ENCODE assay signal across 9 cellular contexts in genomic region chrX:24082446-24082845, GRCh38. TPM values are rescaled to one million over a fixed set of nuclear protein-coding genes. Genes with fewer than 3 reads are reported as not detected.
DNase-seq lines count a peak whose midpoint lies in the region; FAIRE-seq and TF ChIP-seq lines count a peak whose summit lies in the region.
"Had no signal": no experiment of that assay in that cellular context is flagged by ENCODE, and none has a peak within 500 bp of the region (broad histone marks: within the 10 kb centered on the region; RNA-seq: fewer than 3 reads in every experiment).

No MANE protein-coding gene starts in this region.

- no peaks in the 10 kb centered on the region for H3K9me3 ChIP-seq in HEK293 (ENCODE audit: control insufficient read depth, insufficient read depth, low read depth, low read length)
- H3K9me3 ChIP-seq in SK-N-MC (ENCODE audit: low read depth, low read length) = no peaks in the 10 kb centered on the region
- no peaks in the 10 kb centered on the region for H3K9me3 ChIP-seq in ascending aorta
- H3K9me3 ChIP-seq: BLaER1 treated with 17β-estradiol and CSF1 and Interleukin-3, amounts not matched to agents 10 nM and 100 nM had no signal

- POLR2A ChIA-PET in HEK293 (lab: Yijun Ruan, JAX) = interaction anchor here (0.6 to 1.3 kb wide), 5 partner anchors 55 to 166 kb away, joined by 3 to 5 read pairs (median 4); partner anchors contain the start of gene ZFX

- H3K4me1 ChIP-seq in ACC112 (ENCODE audit: control insufficient read depth, insufficient read depth, low read length, unreplicated experiment) = peaks cover 20% of the 10 kb centered on the region
- no peaks in the 10 kb centered on the region for H3K4me1 ChIP-seq in HEK293 (ENCODE audit: control insufficient read depth, insufficient read depth, low read length)
- H3K4me1 ChIP-seq in ascending aorta = no peaks in the 10 kb centered on the region

- no peak overlapping the region for H3K9ac ChIP-seq in SK-N-MC (ENCODE audit: insufficient read length)
- H3K9ac ChIP-seq: BLaER1 treated with 17β-estradiol and CSF1 and Interleukin-3, amounts not matched to agents 10 nM and 100 nM had no signal

- intact Hi-C loops in ascending aorta (cut with DNase I) = loop anchor here (2.0 to 10.0 kb wide), 2 partner anchors 160 to 1062 kb away; no protein-coding TSS in a partner anchor

- DNase-seq in SK-N-MC (ENCODE audit: low read depth, low spot score) = no peak
- DNase-seq in ascending aorta (ENCODE audit: low spot score in 2 of 2) = no peak
- no peak for DNase-seq in stimulated activated CD4-positive, alpha-beta T cell treated with anti-CD3 and anti-CD28 coated beads, Interleukin-4, amount 100 ng/mL, for 4 hours
- no peak for DNase-seq in midbrain (lab: John Stamatoyannopoulos, UW)

- TF ChIP-seq CTCF in HEK293 (tag by site-specific recombination; IDR thresholded peaks at IDR 0.05) (no peak), ascending aorta (IDR thresholded peaks at IDR 0.05) (no peak)

- H3K36me3 ChIP-seq in ACC112 (ENCODE audit: insufficient read depth, low read length) (peaks cover 8% of the 10 kb centered on the region), HEK293 (ENCODE audit: control insufficient read depth in 2 of 2, insufficient read depth in 1 of 2, low read length in 2 of 2) (peaks cover 6 to 13% of the 10 kb centered on the region in 2 experiments), SK-N-MC (ENCODE audit: insufficient read depth, low read length) (peaks cover 7% of the 10 kb centered on the region), ascending aorta (peaks cover 1 to 9% of the 10 kb centered on the region in 2 donors)

- H3K4me3 ChIP-seq in ACC112 (ENCODE audit: low read depth, low read length) (no peak overlapping the region), HEK293 (ENCODE audit: low read depth, low read length) (no peak overlapping the region), SK-N-MC (no peak overlapping the region), ascending aorta (no peak overlapping the region)
- H3K4me3 ChIP-seq: BLaER1 treated with 17β-estradiol and CSF1 and Interleukin-3, amounts not matched to agents 10 nM and 100 nM had no signal

- FAIRE-seq in islet of Langerhans (lab: Jason Lieb, UNC) = peak; percentile 21
- FAIRE-seq: H54 had no signal

- H3K27me3 ChIP-seq in ACC112 (ENCODE audit: insufficient read depth, low read length) (no peaks in the 10 kb centered on the region), ascending aorta (no peaks in the 10 kb centered on the region)
- H3K27me3 ChIP-seq: BLaER1 treated with 17β-estradiol and CSF1 and Interleukin-3, amounts not matched to agents 10 nM and 100 nM had no signal

- H3K27ac ChIP-seq in ACC112 (ENCODE audit: low read depth, low read length) = peak overlapping the region; percentile 23; the same call in 1 of the 2 replicates
- no peak overlapping the region for H3K27ac ChIP-seq in HEK293 (ENCODE audit: extremely low read depth, low read depth, low read length)
- peak overlapping the region; percentile 0; the same call in 1 of the 2 replicates for H3K27ac ChIP-seq in SK-N-MC
- H3K27ac ChIP-seq in ascending aorta = no peak overlapping the region
- H3K27ac ChIP-seq: BLaER1 treated with 17β-estradiol and CSF1 and Interleukin-3, amounts not matched to agents 10 nM and 100 nM had no signal

- no peak overlapping the region for H2AFZ ChIP-seq in ACC112 (ENCODE audit: low read length, unreplicated experiment)

- CTCF ChIA-PET in HEK293 (lab: Yijun Ruan, JAX) = interaction anchor here (0.5 to 1.8 kb wide), 25 partner anchors 9 to 314 kb away, joined by 3 to 28 read pairs (median 3); no protein-coding TSS in a partner anchor

- H3K79me2 ChIP-seq in ACC112 (ENCODE audit: control insufficient read depth, insufficient read depth, low read length, unreplicated experiment) = no peaks in the 10 kb centered on the region

TF ChIP-seq in HEK293, 187 proteins besides CTCF, POLR2A, EP300 and RAD21:
- TF ChIP-seq, protein P1, sequence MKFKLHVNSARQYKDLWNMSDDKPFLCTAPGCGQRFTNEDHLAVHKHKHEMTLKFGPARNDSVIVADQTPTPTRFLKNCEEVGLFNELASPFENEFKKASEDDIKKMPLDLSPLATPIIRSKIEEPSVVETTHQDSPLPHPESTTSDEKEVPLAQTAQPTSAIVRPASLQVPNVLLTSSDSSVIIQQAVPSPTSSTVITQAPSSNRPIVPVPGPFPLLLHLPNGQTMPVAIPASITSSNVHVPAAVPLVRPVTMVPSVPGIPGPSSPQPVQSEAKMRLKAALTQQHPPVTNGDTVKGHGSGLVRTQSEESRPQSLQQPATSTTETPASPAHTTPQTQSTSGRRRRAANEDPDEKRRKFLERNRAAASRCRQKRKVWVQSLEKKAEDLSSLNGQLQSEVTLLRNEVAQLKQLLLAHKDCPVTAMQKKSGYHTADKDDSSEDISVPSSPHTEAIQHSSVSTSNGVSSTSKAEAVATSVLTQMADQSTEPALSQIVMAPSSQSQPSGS (tag by site-specific recombination; IDR thresholded peaks at IDR 0.05; ENCODE audit: low read depth) = no peak
- 0 out of 2 replicates have a peak, but pooled peaks have one; percentile 10 for TF ChIP-seq PRDM1 (tag by site-specific recombination; IDR thresholded peaks at IDR 0.05)

RNA-seq across cellular contexts. Expression of gene EIF2S3, which starts 27.7 kb away (rescaled TPM):
- 60.7 TPM for total RNA-seq in ascending aorta

RNA-seq across cellular contexts. Expression of gene KLHL15, which starts 55.5 kb away (rescaled TPM):
- total RNA-seq in ascending aorta = 3.1 TPM

Comparison
In these comparisons a context has a peak if more than half of its experiments do, and no peak if none do; other contexts are left out.
1. H3K27ac ChIP-seq: peak in ACC112 (single experiment) and SK-N-MC (single experiment); none in HEK293 (single experiment) and ascending aorta (0 of 2).